ENCODE assay signal across 1 cellular context in the genomic region with DNA sequence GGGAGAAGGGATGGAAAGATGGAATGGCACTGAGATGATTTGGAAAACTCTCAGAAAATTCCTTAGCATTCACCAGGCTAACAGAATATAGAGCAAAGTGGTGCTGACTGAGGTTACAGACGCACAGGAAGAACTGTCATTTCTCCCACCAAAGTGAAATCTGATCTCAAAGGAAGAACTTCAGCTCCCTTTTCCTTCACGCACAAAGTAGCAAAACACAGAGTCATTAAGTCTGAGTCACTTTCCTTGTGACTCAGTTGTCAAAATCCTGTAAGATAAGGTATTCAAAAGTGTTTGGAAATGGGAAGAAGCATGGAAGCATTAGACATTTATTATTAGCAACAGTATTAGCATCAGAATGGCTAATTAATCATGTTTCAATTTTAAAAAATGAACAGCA.
TF ChIP-seq lines count a peak whose summit lies in the region.

No MANE protein-coding gene starts in this region.

TF ChIP-seq in HepG2, 621 proteins besides CTCF, POLR2A, EP300 and RAD21 (continued from another document):
- TF ChIP-seq ZNF350 (CRISPR knock-in tag; IDR thresholded peaks at IDR 0.05; ENCODE audit: borderline replicate concordance, low read depth) = no peak
- TF ChIP-seq ZNF709 (CRISPR knock-in tag; IDR thresholded peaks at IDR 0.05) = no peak
- TF ChIP-seq MAFF (IDR thresholded peaks at IDR 0.05; ENCODE audit: low read depth, low read length) = no peak
- no peak for TF ChIP-seq TERF1 (CRISPR knock-in tag; IDR thresholded peaks at IDR 0.05)
- TF ChIP-seq FLYWCH1 (CRISPR knock-in tag; IDR thresholded peaks at IDR 0.05) = no peak
- TF ChIP-seq, protein P1, sequence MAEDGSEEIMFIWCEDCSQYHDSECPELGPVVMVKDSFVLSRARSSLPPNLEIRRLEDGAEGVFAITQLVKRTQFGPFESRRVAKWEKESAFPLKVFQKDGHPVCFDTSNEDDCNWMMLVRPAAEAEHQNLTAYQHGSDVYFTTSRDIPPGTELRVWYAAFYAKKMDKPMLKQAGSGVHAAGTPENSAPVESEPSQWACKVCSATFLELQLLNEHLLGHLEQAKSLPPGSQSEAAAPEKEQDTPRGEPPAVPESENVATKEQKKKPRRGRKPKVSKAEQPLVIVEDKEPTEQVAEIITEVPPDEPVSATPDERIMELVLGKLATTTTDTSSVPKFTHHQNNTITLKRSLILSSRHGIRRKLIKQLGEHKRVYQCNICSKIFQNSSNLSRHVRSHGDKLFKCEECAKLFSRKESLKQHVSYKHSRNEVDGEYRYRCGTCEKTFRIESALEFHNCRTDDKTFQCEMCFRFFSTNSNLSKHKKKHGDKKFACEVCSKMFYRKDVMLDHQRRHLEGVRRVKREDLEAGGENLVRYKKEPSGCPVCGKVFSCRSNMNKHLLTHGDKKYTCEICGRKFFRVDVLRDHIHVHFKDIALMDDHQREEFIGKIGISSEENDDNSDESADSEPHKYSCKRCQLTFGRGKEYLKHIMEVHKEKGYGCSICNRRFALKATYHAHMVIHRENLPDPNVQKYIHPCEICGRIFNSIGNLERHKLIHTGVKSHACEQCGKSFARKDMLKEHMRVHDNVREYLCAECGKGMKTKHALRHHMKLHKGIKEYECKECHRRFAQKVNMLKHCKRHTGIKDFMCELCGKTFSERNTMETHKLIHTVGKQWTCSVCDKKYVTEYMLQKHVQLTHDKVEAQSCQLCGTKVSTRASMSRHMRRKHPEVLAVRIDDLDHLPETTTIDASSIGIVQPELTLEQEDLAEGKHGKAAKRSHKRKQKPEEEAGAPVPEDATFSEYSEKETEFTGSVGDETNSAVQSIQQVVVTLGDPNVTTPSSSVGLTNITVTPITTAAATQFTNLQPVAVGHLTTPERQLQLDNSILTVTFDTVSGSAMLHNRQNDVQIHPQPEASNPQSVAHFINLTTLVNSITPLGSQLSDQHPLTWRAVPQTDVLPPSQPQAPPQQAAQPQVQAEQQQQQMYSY (CRISPR knock-in tag; IDR thresholded peaks at IDR 0.05) = no peak
- TF ChIP-seq, protein P2, sequence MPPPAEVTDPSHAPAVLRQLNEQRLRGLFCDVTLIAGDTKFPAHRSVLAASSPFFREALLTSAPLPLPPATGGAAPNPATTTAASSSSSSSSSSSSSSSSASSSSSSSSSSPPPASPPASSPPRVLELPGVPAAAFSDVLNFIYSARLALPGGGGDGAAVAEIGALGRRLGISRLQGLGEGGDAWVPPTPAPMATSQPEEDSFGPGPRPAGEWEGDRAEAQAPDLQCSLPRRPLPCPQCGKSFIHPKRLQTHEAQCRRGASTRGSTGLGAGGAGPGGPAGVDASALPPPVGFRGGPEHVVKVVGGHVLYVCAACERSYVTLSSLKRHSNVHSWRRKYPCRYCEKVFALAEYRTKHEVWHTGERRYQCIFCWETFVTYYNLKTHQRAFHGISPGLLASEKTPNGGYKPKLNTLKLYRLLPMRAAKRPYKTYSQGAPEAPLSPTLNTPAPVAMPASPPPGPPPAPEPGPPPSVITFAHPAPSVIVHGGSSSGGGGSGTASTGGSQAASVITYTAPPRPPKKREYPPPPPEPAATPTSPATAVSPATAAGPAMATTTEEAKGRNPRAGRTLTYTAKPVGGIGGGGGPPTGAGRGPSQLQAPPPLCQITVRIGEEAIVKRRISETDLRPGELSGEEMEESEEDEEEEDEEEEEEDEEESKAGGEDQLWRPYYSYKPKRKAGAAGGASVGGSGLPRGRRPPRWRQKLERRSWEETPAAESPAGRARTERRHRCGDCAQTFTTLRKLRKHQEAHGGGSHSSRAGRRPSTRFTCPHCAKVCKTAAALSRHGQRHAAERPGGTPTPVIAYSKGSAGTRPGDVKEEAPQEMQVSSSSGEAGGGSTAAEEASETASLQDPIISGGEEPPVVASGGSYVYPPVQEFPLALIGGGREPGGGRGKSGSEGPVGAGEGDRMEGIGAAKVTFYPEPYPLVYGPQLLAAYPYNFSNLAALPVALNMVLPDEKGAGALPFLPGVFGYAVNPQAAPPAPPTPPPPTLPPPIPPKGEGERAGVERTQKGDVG (CRISPR knock-in tag; IDR thresholded peaks at IDR 0.05; ENCODE audit: borderline replicate concordance) = no peak
- TF ChIP-seq PHF8 (CRISPR knock-in tag; IDR thresholded peaks at IDR 0.05) = no peak
- TF ChIP-seq, protein P3, sequence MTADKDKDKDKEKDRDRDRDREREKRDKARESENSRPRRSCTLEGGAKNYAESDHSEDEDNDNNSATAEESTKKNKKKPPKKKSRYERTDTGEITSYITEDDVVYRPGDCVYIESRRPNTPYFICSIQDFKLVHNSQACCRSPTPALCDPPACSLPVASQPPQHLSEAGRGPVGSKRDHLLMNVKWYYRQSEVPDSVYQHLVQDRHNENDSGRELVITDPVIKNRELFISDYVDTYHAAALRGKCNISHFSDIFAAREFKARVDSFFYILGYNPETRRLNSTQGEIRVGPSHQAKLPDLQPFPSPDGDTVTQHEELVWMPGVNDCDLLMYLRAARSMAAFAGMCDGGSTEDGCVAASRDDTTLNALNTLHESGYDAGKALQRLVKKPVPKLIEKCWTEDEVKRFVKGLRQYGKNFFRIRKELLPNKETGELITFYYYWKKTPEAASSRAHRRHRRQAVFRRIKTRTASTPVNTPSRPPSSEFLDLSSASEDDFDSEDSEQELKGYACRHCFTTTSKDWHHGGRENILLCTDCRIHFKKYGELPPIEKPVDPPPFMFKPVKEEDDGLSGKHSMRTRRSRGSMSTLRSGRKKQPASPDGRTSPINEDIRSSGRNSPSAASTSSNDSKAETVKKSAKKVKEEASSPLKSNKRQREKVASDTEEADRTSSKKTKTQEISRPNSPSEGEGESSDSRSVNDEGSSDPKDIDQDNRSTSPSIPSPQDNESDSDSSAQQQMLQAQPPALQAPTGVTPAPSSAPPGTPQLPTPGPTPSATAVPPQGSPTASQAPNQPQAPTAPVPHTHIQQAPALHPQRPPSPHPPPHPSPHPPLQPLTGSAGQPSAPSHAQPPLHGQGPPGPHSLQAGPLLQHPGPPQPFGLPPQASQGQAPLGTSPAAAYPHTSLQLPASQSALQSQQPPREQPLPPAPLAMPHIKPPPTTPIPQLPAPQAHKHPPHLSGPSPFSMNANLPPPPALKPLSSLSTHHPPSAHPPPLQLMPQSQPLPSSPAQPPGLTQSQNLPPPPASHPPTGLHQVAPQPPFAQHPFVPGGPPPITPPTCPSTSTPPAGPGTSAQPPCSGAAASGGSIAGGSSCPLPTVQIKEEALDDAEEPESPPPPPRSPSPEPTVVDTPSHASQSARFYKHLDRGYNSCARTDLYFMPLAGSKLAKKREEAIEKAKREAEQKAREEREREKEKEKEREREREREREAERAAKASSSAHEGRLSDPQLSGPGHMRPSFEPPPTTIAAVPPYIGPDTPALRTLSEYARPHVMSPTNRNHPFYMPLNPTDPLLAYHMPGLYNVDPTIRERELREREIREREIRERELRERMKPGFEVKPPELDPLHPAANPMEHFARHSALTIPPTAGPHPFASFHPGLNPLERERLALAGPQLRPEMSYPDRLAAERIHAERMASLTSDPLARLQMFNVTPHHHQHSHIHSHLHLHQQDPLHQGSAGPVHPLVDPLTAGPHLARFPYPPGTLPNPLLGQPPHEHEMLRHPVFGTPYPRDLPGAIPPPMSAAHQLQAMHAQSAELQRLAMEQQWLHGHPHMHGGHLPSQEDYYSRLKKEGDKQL (CRISPR knock-in tag; IDR thresholded peaks at IDR 0.05; ENCODE audit: low read depth) = no peak
- no peak for TF ChIP-seq ZBTB37 (CRISPR knock-in tag; IDR thresholded peaks at IDR 0.05)
- no peak for TF ChIP-seq SATB2 (CRISPR knock-in tag; IDR thresholded peaks at IDR 0.05)
